27 cellular contexts compared by ENCODE assay signal in the genomic region with DNA sequence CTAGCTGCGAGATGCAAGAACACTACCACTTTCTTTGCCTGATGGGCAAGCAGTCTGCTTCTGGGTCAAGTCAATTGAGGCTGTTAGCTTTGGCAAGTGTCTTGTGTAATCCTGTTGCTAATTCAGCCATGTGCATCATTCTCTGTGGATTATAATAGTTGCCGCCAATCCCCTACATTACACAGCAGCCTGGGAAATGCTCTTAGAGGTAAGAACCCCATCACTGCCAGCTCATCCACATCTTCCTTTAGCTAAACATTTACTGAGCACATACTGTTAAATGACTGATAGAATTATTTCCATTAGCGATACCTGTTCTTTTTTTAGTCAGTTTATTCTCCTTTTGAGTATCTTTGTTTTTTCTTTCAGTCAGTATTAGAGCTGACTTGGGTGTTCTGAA.
DNase-seq lines count a peak whose midpoint lies in the region; FAIRE-seq and TF ChIP-seq lines count a peak whose summit lies in the region.
"Had no signal": no experiment of that assay in that cellular context is flagged by ENCODE, and none has a peak within 500 bp of the region (broad histone marks: within the 10 kb centered on the region; RNA-seq: fewer than 3 reads in every experiment).

No MANE protein-coding gene starts in this region.

- peaks cover 89% of the 10 kb centered on the region for H3K36me3 Mint-ChIP-seq in MCF 10A (ENCODE audit: insufficient read depth, unreplicated experiment)
- H3K36me3 Mint-ChIP-seq in astrocyte (ENCODE audit: low read depth, unreplicated experiment), result peaks cover 29% of the 10 kb centered on the region
- peaks cover 71% of the 10 kb centered on the region for H3K36me3 Mint-ChIP-seq in osteocyte (ENCODE audit: unreplicated experiment)

- CTCF ChIA-PET in MCF 10A (lab: Yijun Ruan, JAX), result interaction anchor here (0.5 to 1.4 kb wide), 4 partner anchors 17 to 472 kb away, joined by 3 to 8 read pairs (median 4); no protein-coding TSS in a partner anchor

- peaks cover 44% of the 10 kb centered on the region for H3K79me2 ChIP-seq in astrocyte (ENCODE audit: insufficient read depth, low read length)

- intact Hi-C loops in MCF 10A (cut with micrococcal nuclease) (no loop called here), breast epithelium (cut with DNase I; ENCODE audit: low total_unique reads) (no loop called here), tibial artery (cut with DNase I; ENCODE audit: low total_unique reads) (no loop called here)

- H3K4me1 ChIP-seq in breast epithelium (no peaks in the 10 kb centered on the region), astrocyte (ENCODE audit: insufficient read depth, low read length) (no peaks in the 10 kb centered on the region), tibial artery (peaks cover 0 to 49% (median 1%) of the 10 kb centered on the region in 4 donors)
- H3K4me1 ChIP-seq: adrenal gland, SJSA1 had no signal

- TF ChIP-seq CTCF in MCF 10A (IDR thresholded peaks at IDR 0.05; ENCODE audit: unreplicated experiment) (no peak), breast epithelium (IDR thresholded peaks at IDR 0.05) (no peak), astrocyte (IDR thresholded peaks at IDR 0.05; ENCODE audit: insufficient read depth, low read depth, low read length) (no peak), osteocyte (IDR thresholded peaks at IDR 0.05) (no peak), tibial artery (IDR thresholded peaks at IDR 0.05) (no peak)

- H3K27ac Mint-ChIP-seq in MCF 10A (ENCODE audit: low read depth, unreplicated experiment), result peak overlapping the region; percentile 15
- H3K27ac Mint-ChIP-seq in astrocyte (ENCODE audit: unreplicated experiment), result peak overlapping the region; percentile 19
- H3K27ac Mint-ChIP-seq in osteocyte (ENCODE audit: unreplicated experiment), result peak overlapping the region; percentile 21
- H3K27ac Mint-ChIP-seq: activated T-cell treated with anti-CD3 and anti-CD28 coated beads, Interleukin-2, amount 50 U/mL, for 24 hours; CD4-positive, alpha-beta memory T cell; endodermal cell; memory B cell; stimulated activated naive CD8-positive, alpha-beta T cell treated with anti-CD3 and anti-CD28 coated beads, Interleukin-15, amount 100 ng/mL, for 72 hours; type B pancreatic cell had no signal

- no peak for FAIRE-seq in astrocyte (lab: Jason Lieb, UNC)

- H3K27ac ChIP-seq in breast epithelium (peak overlapping the region in 1 of 2 donors; percentile 33), astrocyte (ENCODE audit: low read depth, low read length) (no peak overlapping the region), tibial artery (peak overlapping the region; percentile 25 to 37)
- H3K27ac ChIP-seq: adrenal gland, SJSA1 had no signal

- H3K9me3 Mint-ChIP-seq in MCF 10A (ENCODE audit: unreplicated experiment), result no peaks in the 10 kb centered on the region
- no peaks in the 10 kb centered on the region for H3K9me3 Mint-ChIP-seq in astrocyte (ENCODE audit: unreplicated experiment)
- no peaks in the 10 kb centered on the region for H3K9me3 Mint-ChIP-seq in osteocyte (ENCODE audit: unreplicated experiment)
- H3K9me3 Mint-ChIP-seq: activated T-cell treated with anti-CD3 and anti-CD28 coated beads, Interleukin-2, amount 50 U/mL, for 24 hours; CD4-positive, alpha-beta memory T cell; endodermal cell; stimulated activated naive CD8-positive, alpha-beta T cell treated with anti-CD3 and anti-CD28 coated beads, Interleukin-15, amount 100 ng/mL, for 72 hours; type B pancreatic cell had no signal

- peaks cover 4% of the 10 kb centered on the region for H3K4me1 Mint-ChIP-seq in MCF 10A (ENCODE audit: insufficient read depth, unreplicated experiment)
- H3K4me1 Mint-ChIP-seq in astrocyte (ENCODE audit: low read depth, unreplicated experiment), result peaks cover 28% of the 10 kb centered on the region
- H3K4me1 Mint-ChIP-seq in osteocyte (ENCODE audit: unreplicated experiment), result peaks cover under 1% of the 10 kb centered on the region
- H3K4me1 Mint-ChIP-seq: CD4-positive, alpha-beta memory T cell; endodermal cell; memory B cell; stimulated activated naive CD8-positive, alpha-beta T cell treated with anti-CD3 and anti-CD28 coated beads, Interleukin-15, amount 100 ng/mL, for 72 hours had no signal

- H3K4me2 ChIP-seq in astrocyte (ENCODE audit: low read length), result no peak overlapping the region

- H3K27me3 ChIP-seq in breast epithelium, result no peaks in the 10 kb centered on the region
- no peaks in the 10 kb centered on the region for H3K27me3 ChIP-seq in astrocyte (ENCODE audit: insufficient read depth, low read length)
- no peaks in the 10 kb centered on the region for H3K27me3 ChIP-seq in tibial artery
- H3K27me3 ChIP-seq: adrenal gland, SJSA1 had no signal

- DNase-seq in MCF 10A (ENCODE audit: unreplicated experiment) (no peak), breast epithelium (ENCODE audit: low spot score in 2 of 2) (no peak), astrocyte (ENCODE audit: low read depth) (no peak), osteocyte (ENCODE audit: extremely low spot score, unreplicated experiment) (no peak), tibial artery (no peak), NCI-H1105 (lab: John Stamatoyannopoulos, UW) (no peak), HuH-7 (ENCODE audit: low spot score) (no peak)
- no peak for DNase-seq in activated naive CD4-positive, alpha-beta T cell (lab: John Stamatoyannopoulos, UW)
- DNase-seq: activated naive CD4-positive, alpha-beta T cell treated with Interleukin-2 at 50 U/mL for 16 hours; activated T-cell treated with anti-CD3 and anti-CD28 coated beads, Interleukin-2, amount 50 U/mL, for 24 hours; adrenal gland; CD4-positive, alpha-beta memory T cell; cortex of kidney; DMS153; endodermal cell; GDM1; GOT3; Kasumi-1; kidney glomerular epithelial cell; NCI-H1694 treated with DMSO at 0.1 percent for 48 hours; NCI-H2171; NCI-H524 treated with DMSO at 0.1 percent for 48 hours; stimulated activated naive CD8-positive, alpha-beta T cell treated with anti-CD3 and anti-CD28 coated beads, Interleukin-15, amount 100 ng/mL, for 72 hours; T-helper 1 cell had no signal

- TF ChIP-seq POLR2A in breast epithelium (IDR thresholded peaks at IDR 0.05), result no peak

- peaks cover 28% of the 10 kb centered on the region for H4K20me1 ChIP-seq in astrocyte (ENCODE audit: insufficient read depth, low read length)

- POLR2A ChIA-PET in MCF 10A (lab: Yijun Ruan, JAX), result interaction anchor here (0.6 to 1.0 kb wide), 2 partner anchors 78 to 127 kb away, joined by 3 read pairs; no protein-coding TSS in a partner anchor

- H3K4me3 Mint-ChIP-seq in MCF 10A (ENCODE audit: unreplicated experiment) (no peak overlapping the region), astrocyte (ENCODE audit: unreplicated experiment) (no peak overlapping the region), osteocyte (ENCODE audit: unreplicated experiment) (no peak overlapping the region)
- H3K4me3 Mint-ChIP-seq: activated T-cell treated with anti-CD3 and anti-CD28 coated beads, Interleukin-2, amount 50 U/mL, for 24 hours; CD4-positive, alpha-beta memory T cell; endodermal cell; memory B cell; stimulated activated naive CD8-positive, alpha-beta T cell treated with anti-CD3 and anti-CD28 coated beads, Interleukin-15, amount 100 ng/mL, for 72 hours; type B pancreatic cell had no signal

- no peak overlapping the region for H3K4me3 ChIP-seq in breast epithelium
- H3K4me3 ChIP-seq in astrocyte (ENCODE audit: insufficient read depth, low read depth, low read length), result no peak overlapping the region
- no peak overlapping the region for H3K4me3 ChIP-seq in tibial artery
- H3K4me3 ChIP-seq: adrenal gland, SJSA1 had no signal

- no TSS peak for BruUV-seq in MCF 10A (replicated peaks; lab: Mats Ljungman, UMichigan)

- H3K27me3 Mint-ChIP-seq in MCF 10A (ENCODE audit: insufficient read depth, unreplicated experiment) (no peaks in the 10 kb centered on the region), astrocyte (ENCODE audit: low read depth, unreplicated experiment) (no peaks in the 10 kb centered on the region), osteocyte (ENCODE audit: unreplicated experiment) (no peaks in the 10 kb centered on the region)
- H3K27me3 Mint-ChIP-seq: activated T-cell treated with anti-CD3 and anti-CD28 coated beads, Interleukin-2, amount 50 U/mL, for 24 hours; memory B cell; stimulated activated naive CD8-positive, alpha-beta T cell treated with anti-CD3 and anti-CD28 coated beads, Interleukin-15, amount 100 ng/mL, for 72 hours; type B pancreatic cell had no signal

- H3K9me3 ChIP-seq in breast epithelium (no peaks in the 10 kb centered on the region), astrocyte (ENCODE audit: insufficient read depth, low read depth, low read length) (no peaks in the 10 kb centered on the region), tibial artery (no peaks in the 10 kb centered on the region)
- H3K9me3 ChIP-seq: adrenal gland, SJSA1 had no signal

- H3K36me3 ChIP-seq in breast epithelium (no peaks in the 10 kb centered on the region), astrocyte (ENCODE audit: insufficient read depth, low read length) (peaks cover 89% of the 10 kb centered on the region), tibial artery (peaks cover 89 to 95% (median 93%) of the 10 kb centered on the region in 3 donors)

- no peak overlapping the region for H3K9ac ChIP-seq in astrocyte (ENCODE audit: low read length)

- H2AFZ ChIP-seq in astrocyte (ENCODE audit: low read depth, low read length), result no peak overlapping the region
